12 cellular contexts compared by ENCODE assay signal in the genomic region with DNA sequence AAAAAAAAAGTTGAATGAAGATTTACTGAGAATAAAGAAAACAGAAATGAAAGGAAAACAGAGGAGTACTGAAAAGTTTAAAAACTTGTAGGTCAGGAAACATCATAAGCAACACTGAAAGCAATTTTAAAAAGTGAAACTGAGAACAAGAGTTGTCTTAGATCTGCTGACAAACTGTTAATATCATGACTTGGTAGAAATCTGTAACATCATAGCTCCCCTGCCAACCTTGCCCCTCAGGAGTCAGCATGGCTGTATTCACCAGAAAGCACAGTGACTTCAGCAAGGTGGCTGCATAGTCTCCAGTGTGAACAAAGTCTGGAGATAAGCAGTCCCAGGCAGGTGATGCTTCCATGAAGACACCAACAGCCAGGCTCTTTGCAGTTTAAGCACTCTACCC. TPM values are rescaled to one million over a fixed set of nuclear protein-coding genes. Genes with fewer than 3 reads are reported as not detected.
A peak's percentile ranks its signal among the peaks of the same experiment; 100 is the strongest.
DNase-seq lines count a peak whose midpoint lies in the region; ATAC-seq and TF ChIP-seq lines count a peak whose summit lies in the region.
"Had no signal": no experiment of that assay in that cellular context is flagged by ENCODE, and none has a peak within 500 bp of the region (broad histone marks: within the 10 kb centered on the region; RNA-seq: fewer than 3 reads in every experiment).

No MANE protein-coding gene starts in this region.

- H3K4me3 Mint-ChIP-seq in activated naive CD8-positive, alpha-beta T cell treated with anti-CD3 and anti-CD28 coated beads, Interleukin-2, amount 50 U/mL, for 24 hours = no peak overlapping the region

- H3K27me3 Mint-ChIP-seq in activated naive CD8-positive, alpha-beta T cell treated with anti-CD3 and anti-CD28 coated beads, Interleukin-2, amount 50 U/mL, for 24 hours = no peaks in the 10 kb centered on the region

- no peak for DNase-seq in activated naive CD8-positive, alpha-beta T cell treated with anti-CD3 and anti-CD28 coated beads, Interleukin-2, amount 50 U/mL, for 24 hours
- no peak for DNase-seq in NCI-H526 (lab: John Stamatoyannopoulos, UW)
- no peak for DNase-seq in omental fat pad (ENCODE audit: low spot score)
- no peak for DNase-seq in NCI-H1694 (lab: John Stamatoyannopoulos, UW)
- no peak for DNase-seq in NAMALWA (ENCODE audit: low spot score)
- DNase-seq: DMS53, NCI-H187 treated with DMSO at 0.1 percent for 48 hours, small intestine had no signal

- peaks cover 53% of the 10 kb centered on the region for H3K4me1 Mint-ChIP-seq in activated naive CD8-positive, alpha-beta T cell treated with anti-CD3 and anti-CD28 coated beads, Interleukin-2, amount 50 U/mL, for 24 hours

- peaks cover 40% of the 10 kb centered on the region for H3K36me3 Mint-ChIP-seq in activated naive CD8-positive, alpha-beta T cell treated with anti-CD3 and anti-CD28 coated beads, Interleukin-2, amount 50 U/mL, for 24 hours (ENCODE audit: low read depth)

- TF ChIP-seq CTCF in omental fat pad (IDR thresholded peaks at IDR 0.05) = no peak

- ATAC-seq in GM18517 (IDR thresholded peaks at IDR 0.05; ENCODE audit: unreplicated experiment) (peak; percentile 82), GM21367 (IDR thresholded peaks at IDR 0.05; ENCODE audit: unreplicated experiment) (peak; percentile 64), HG03108 (IDR thresholded peaks at IDR 0.05; ENCODE audit: unreplicated experiment) (peak; percentile 72), omental fat pad (ENCODE audit: low FRiP score) (no peak)
- peak; percentile 42 for ATAC-seq in activated naive CD8-positive, alpha-beta T cell treated with anti-CD3 and anti-CD28 coated beads, Interleukin-2, amount 50 U/mL, for 24 hours

- peak overlapping the region; percentile 49 for H3K27ac Mint-ChIP-seq in activated naive CD8-positive, alpha-beta T cell treated with anti-CD3 and anti-CD28 coated beads, Interleukin-2, amount 50 U/mL, for 24 hours

- H3K9me3 Mint-ChIP-seq in activated naive CD8-positive, alpha-beta T cell treated with anti-CD3 and anti-CD28 coated beads, Interleukin-2, amount 50 U/mL, for 24 hours = no peaks in the 10 kb centered on the region

RNA-seq across cellular contexts. Expression of a gene that starts 5.3 kb away (rescaled TPM):
- 10 to 100 TPM; 21.0 to 60.7 (median 45.8) TPM for total RNA-seq in omental fat pad

RNA-seq across cellular contexts. Expression of a gene that starts 29.8 kb away (rescaled TPM):
- 10 to 100 TPM; 13.8 to 30.7 (median 15.6) TPM for total RNA-seq in omental fat pad

RNA-seq across cellular contexts. Expression of a gene that starts 29.8 kb away (rescaled TPM):
- total RNA-seq in omental fat pad = not detected
- total RNA-seq: T-helper 2 cell treated with Interferon-gamma antibody and Interleukin-4, amounts not matched to agents 100 ng/mL and 5 ng/mL, for 36 hours had no signal
